In the genomic region with DNA sequence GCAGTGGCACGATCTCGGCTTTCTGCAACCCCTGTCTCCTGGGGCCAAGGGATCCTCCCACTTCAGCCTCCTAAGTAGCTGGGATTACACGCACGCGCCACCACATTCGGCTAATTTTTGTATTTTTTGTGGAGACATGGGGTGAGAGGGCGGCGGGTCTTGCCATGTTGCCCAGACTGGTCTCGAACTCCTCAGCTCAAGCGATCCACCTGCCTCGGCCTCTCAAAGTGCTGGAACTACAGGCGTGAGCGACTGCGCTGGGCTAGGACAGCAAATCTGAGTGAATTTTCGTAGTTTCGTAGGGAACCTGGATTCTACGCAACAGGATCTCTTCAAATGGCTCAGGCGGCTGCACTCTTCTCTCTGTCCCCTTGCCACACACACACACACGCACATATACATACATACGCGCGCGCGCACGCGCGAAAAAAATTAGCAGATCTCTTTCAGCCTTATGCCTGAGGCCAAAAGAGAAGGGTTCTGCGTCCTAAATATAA, we compare ENCODE assay signal across 8 cellular contexts. TPM values are rescaled to one million over a fixed set of nuclear protein-coding genes. Genes with fewer than 3 reads are reported as not detected.
A peak's percentile ranks its signal among the peaks of the same experiment; 100 is the strongest.
DNase-seq lines count a peak whose midpoint lies in the region; ATAC-seq and TF ChIP-seq lines count a peak whose summit lies in the region.

No MANE protein-coding gene starts in this region.

- peak overlapping the region; percentile 88 for H2AFZ ChIP-seq in mammary epithelial cell (ENCODE audit: low read depth, low read length)

- dilution Hi-C loops in mammary epithelial cell (cut with HindIII; ENCODE audit: low sequenced_read_pairs): no loop called here

- in situ Hi-C loops in mammary epithelial cell (cut with MboI; ENCODE audit: low sequenced_read_pairs in 2 of 2): no loop called here

- H3K4me2 ChIP-seq in mammary epithelial cell (ENCODE audit: insufficient read depth, low read depth, low read length): peak overlapping the region; percentile 63

- peak overlapping the region; percentile 48 for H3K4me3 ChIP-seq in CD8-positive, alpha-beta T cell (ENCODE audit: low read depth, low read length)
- H3K4me3 ChIP-seq in mammary epithelial cell (replicated peaks in 1 of 3; ENCODE audit: insufficient read depth in 1 of 3, low read depth in 2 of 3, low read length in 3 of 3): peak overlapping the region; percentile 28 to 46 (median 39)

- peaks cover 48% of the 10 kb centered on the region for H3K4me1 Mint-ChIP-seq in CD8-positive, alpha-beta T cell (ENCODE audit: low read depth)
- H3K4me1 Mint-ChIP-seq in mesothelial cell of epicardium: peaks cover 27% of the 10 kb centered on the region

- TF ChIP-seq CTCF in CD8-positive, alpha-beta T cell (IDR thresholded peaks at IDR 0.05): no peak
- TF ChIP-seq CTCF in mammary epithelial cell (conservative IDR thresholded peaks at IDR 0.05 in 1 of 2, IDR thresholded peaks at IDR 0.05 in 1 of 2; ENCODE audit: extremely low read depth in 1 of 2, insufficient read depth in 1 of 2, low read depth in 1 of 2, low read length in 2 of 2) (no peak), mesothelial cell of epicardium (IDR thresholded peaks at IDR 0.05; ENCODE audit: unreplicated experiment) (no peak)

- no peaks in the 10 kb centered on the region for H4K20me1 ChIP-seq in mammary epithelial cell (ENCODE audit: insufficient read depth, low read length)

- H3K9ac ChIP-seq in mammary epithelial cell (ENCODE audit: insufficient read depth, low read length): peak overlapping the region; percentile 66

- H3K27me3 Mint-ChIP-seq in CD8-positive, alpha-beta T cell (ENCODE audit: low read depth): no peaks in the 10 kb centered on the region
- no peaks in the 10 kb centered on the region for H3K27me3 Mint-ChIP-seq in mesothelial cell of epicardium (ENCODE audit: low read depth)

- intact Hi-C loops in CD8-positive, alpha-beta T cell (cut with DNase I, micrococcal nuclease): loop anchor here (1.0 kb wide), 6 partner anchors 13 to 43 kb away; partner anchors contain the start of genes IRGQ (in 2 of the 2), ZNF428 (in 2 of the 2) and ZNF576 (in 2 of the 2)
- intact Hi-C loops in mammary epithelial cell (cut with micrococcal nuclease): loop anchor here (1.0 kb wide), 1 partner anchor 20 kb away; the partner anchor contains the start of genes IRGQ and ZNF576

- no peaks in the 10 kb centered on the region for H3K27me3 ChIP-seq in CD8-positive, alpha-beta T cell (ENCODE audit: insufficient read depth, low read length)
- no peaks in the 10 kb centered on the region for H3K27me3 ChIP-seq in mammary epithelial cell (ENCODE audit: insufficient read depth, low read length)

- CTCF ChIA-PET in CD8-positive, alpha-beta T cell (lab: Charles Lee): interaction anchor here (5.2 kb wide), 1 partner anchor 19 kb away, joined by 53 read pairs; the partner anchor contains the start of genes IRGQ and ZNF576
- CTCF ChIA-PET in mammary epithelial cell (lab: Charles Lee; ENCODE audit: low non-redundant PET): no interaction called here

- POLR2A ChIA-PET in CD8-positive, alpha-beta T cell (lab: Charles Lee): interaction anchor here (1.3 to 3.0 kb wide), 2 partner anchors 13 to 20 kb away, joined by 4 to 19 read pairs; partner anchors contain the start of genes IRGQ and ZNF576

- H3K36me3 Mint-ChIP-seq in CD8-positive, alpha-beta T cell: peaks cover 21% of the 10 kb centered on the region
- peaks cover 6% of the 10 kb centered on the region for H3K36me3 Mint-ChIP-seq in mesothelial cell of epicardium

- no peak for DNase-seq in CD8-positive, alpha-beta T cell
- DNase-seq in MV-4-11 (lab: John Stamatoyannopoulos, UW) (peak; percentile 84), mammary epithelial cell (peak; percentile 11), mesothelial cell of epicardium (ENCODE audit: low spot score in 2 of 2, unreplicated experiment in 2 of 2) (no peak), iPS-NIHi11 (ENCODE audit: low spot score) (no peak), 8988T (no peak), UCSD-AML1 (lab: John Stamatoyannopoulos, UW; ENCODE audit: unreplicated experiment) (no peak)
- DNase-seq in stimulated activated naive CD4-positive, alpha-beta T cell treated with Interleukin-2 at 50 U/mL for 16 hours (lab: John Stamatoyannopoulos, UW): no peak

- H3K4me3 Mint-ChIP-seq in CD8-positive, alpha-beta T cell: peak overlapping the region; percentile 95
- H3K4me3 Mint-ChIP-seq in mesothelial cell of epicardium: peak overlapping the region; percentile 98

- no TSS peak for BruUV-seq in mammary epithelial cell (replicated peaks; lab: Mats Ljungman, UMichigan)

- no peak for ATAC-seq in CD8-positive, alpha-beta T cell

- H3K27ac ChIP-seq in CD8-positive, alpha-beta T cell (ENCODE audit: low read depth, low read length): peak overlapping the region; percentile 60
- H3K27ac ChIP-seq in mammary epithelial cell (ENCODE audit: insufficient read depth, low read depth, low read length): peak overlapping the region; percentile 97

- H3K36me3 ChIP-seq in CD8-positive, alpha-beta T cell (ENCODE audit: insufficient read depth, low read length): peaks cover 5% of the 10 kb centered on the region
- no peaks in the 10 kb centered on the region for H3K36me3 ChIP-seq in mammary epithelial cell (ENCODE audit: insufficient read depth, low read length)

- no peak overlapping the region for H3K27ac Mint-ChIP-seq in CD8-positive, alpha-beta T cell
- H3K27ac Mint-ChIP-seq in mesothelial cell of epicardium: peak overlapping the region; percentile 41

- WGBS in mammary epithelial cell (ENCODE audit: low coverage, missing lambda C conversion rate): 19% methylated on average over 26 of the region's 28 CpGs

- peaks cover 25% of the 10 kb centered on the region for H3K79me2 ChIP-seq in mammary epithelial cell (ENCODE audit: insufficient read depth, low read length)

- no peaks in the 10 kb centered on the region for H3K9me3 Mint-ChIP-seq in CD8-positive, alpha-beta T cell
- no peaks in the 10 kb centered on the region for H3K9me3 Mint-ChIP-seq in mesothelial cell of epicardium

- no peaks in the 10 kb centered on the region for H3K9me3 ChIP-seq in CD8-positive, alpha-beta T cell (ENCODE audit: low read length)
- H3K9me3 ChIP-seq in mammary epithelial cell (replicated peaks; ENCODE audit: insufficient read depth, low read length): no peaks in the 10 kb centered on the region

- peaks cover 35% of the 10 kb centered on the region for H3K4me1 ChIP-seq in CD8-positive, alpha-beta T cell (ENCODE audit: insufficient read depth, low read length)
- H3K4me1 ChIP-seq in mammary epithelial cell (ENCODE audit: insufficient read depth, low read length): peaks cover 16% of the 10 kb centered on the region

RNA-seq across cellular contexts. Expression of gene PINLYP, which starts 0.4 kb away (rescaled TPM):
- total RNA-seq in CD8-positive, alpha-beta T cell: 1 to 10 TPM; 1.1 TPM
- total RNA-seq in mammary epithelial cell (under 1 TPM; 0.21 to 0.83 TPM), mesothelial cell of epicardium (12.6 to 14.5 TPM (median 13.8 TPM) in 3 replicates)
- polyA plus RNA-seq in mammary epithelial cell: 3.5 TPM
- polyA minus RNA-seq in mammary epithelial cell: not detected

RNA-seq across cellular contexts. Expression of gene XRCC1, which starts 0.7 kb away (rescaled TPM):
- 10 to 100 TPM; 19.8 to 20.7 TPM for total RNA-seq in CD8-positive, alpha-beta T cell
- total RNA-seq in mammary epithelial cell (10 to 100 TPM; 11.0 to 25.3 TPM), mesothelial cell of epicardium (52.3 to 58.5 TPM (median 56.1 TPM) in 3 replicates)
- 18.8 TPM for polyA plus RNA-seq in mammary epithelial cell
- polyA minus RNA-seq in mammary epithelial cell: 30.6 TPM

RNA-seq across cellular contexts. Expression of gene IRGQ, which starts 19.9 kb away (rescaled TPM):
- 10 to 100 TPM; 25.5 to 26.5 TPM for total RNA-seq in CD8-positive, alpha-beta T cell
- total RNA-seq in mammary epithelial cell (10 to 100 TPM; 23.5 to 31.2 TPM), mesothelial cell of epicardium (41.1 to 42.2 TPM (median 41.4 TPM) in 3 replicates)
- polyA plus RNA-seq in mammary epithelial cell: 10.2 TPM
- 35.9 TPM for polyA minus RNA-seq in mammary epithelial cell

RNA-seq across cellular contexts. Expression of gene ZNF576, which starts 20.4 kb away (rescaled TPM):
- 1 to 10 TPM; 4.9 to 5.2 TPM for total RNA-seq in CD8-positive, alpha-beta T cell
- total RNA-seq in mammary epithelial cell (10 to 100 TPM; 10.3 to 15.5 TPM), mesothelial cell of epicardium (11.4 to 12.6 TPM (median 12.6 TPM) in 3 replicates)
- 15.9 TPM for polyA plus RNA-seq in mammary epithelial cell
- 4.8 TPM for polyA minus RNA-seq in mammary epithelial cell

RNA-seq across cellular contexts. Expression of gene SRRM5, which starts 35.9 kb away (rescaled TPM):
- under 1 TPM; 0.16 to 0.31 TPM for total RNA-seq in CD8-positive, alpha-beta T cell
- total RNA-seq in mammary epithelial cell: under 1 TPM in 1 of 2 donors, not detected in 1; 0.24 TPM
- polyA plus RNA-seq in mammary epithelial cell: 0.03 TPM
- polyA minus RNA-seq in mammary epithelial cell: not detected
- total RNA-seq in mesothelial cell of epicardium: 0.36 to 0.63 TPM (median 0.58 TPM) in 3 replicates

Comparison
In these comparisons a context has a peak if more than half of its experiments do, and no peak if none do; other contexts are left out.
1. DNase-seq: peak in MV-4-11 (single experiment) and mammary epithelial cell (single experiment); none in CD8-positive, alpha-beta T cell (0 of 7), mesothelial cell of epicardium (0 of 2), stimulated activated naive CD4-positive, alpha-beta T cell treated with Interleukin-2 at 50 U/mL for 16 hours (single experiment), iPS-NIHi11 (single experiment), 8988T (single experiment) and UCSD-AML1 (single experiment).